Comparison of ENCODE assay signal across 11 cellular contexts in genomic region chr17:76273435-76273921, GRCh38. TPM values are rescaled to one million over a fixed set of nuclear protein-coding genes. Genes with fewer than 3 reads are reported as not detected.
A peak's percentile ranks its signal among the peaks of the same experiment; 100 is the strongest.
DNase-seq lines count a peak whose midpoint lies in the region; ATAC-seq and TF ChIP-seq lines count a peak whose summit lies in the region.
"Had no signal": no experiment of that assay in that cellular context is flagged by ENCODE, and none has a peak within 500 bp of the region (broad histone marks: within the 10 kb centered on the region; RNA-seq: fewer than 3 reads in every experiment).

No MANE protein-coding gene starts in this region.

- H3K27me3 ChIP-seq in WERI-Rb-1 (ENCODE audit: insufficient read depth, low read depth, severe bottlenecking), result no peaks in the 10 kb centered on the region
- H3K27me3 ChIP-seq: left lung, tibial artery had no signal

- TF ChIP-seq CTCF in WERI-Rb-1 (IDR thresholded peaks at IDR 0.05; ENCODE audit: low read depth, low read length), result no peak
- no peak for TF ChIP-seq CTCF in coronary artery (IDR thresholded peaks at IDR 0.05)
- TF ChIP-seq CTCF in type B pancreatic cell (conservative IDR thresholded peaks at IDR 0.05), result no peak

- H3K9me3 Mint-ChIP-seq in activated naive CD4-positive, alpha-beta T cell treated with anti-CD3 and anti-CD28 coated beads for 36 hours, result no peaks in the 10 kb centered on the region
- no peaks in the 10 kb centered on the region for H3K9me3 Mint-ChIP-seq in stimulated activated naive CD8-positive, alpha-beta T cell treated with anti-CD3 and anti-CD28 coated beads, Interleukin-15, amount 100 ng/mL, for 72 hours
- H3K9me3 Mint-ChIP-seq in type B pancreatic cell, result no peaks in the 10 kb centered on the region

- intact Hi-C loops in activated naive CD4-positive, alpha-beta T cell treated with anti-CD3 and anti-CD28 coated beads for 36 hours (cut with micrococcal nuclease), result loop anchor here (2.0 kb wide), 2 partner anchors 133 to 203 kb away; partner anchors contain the start of gene FOXJ1

- H3K4me3 Mint-ChIP-seq in activated naive CD4-positive, alpha-beta T cell treated with anti-CD3 and anti-CD28 coated beads for 36 hours, result peak overlapping the region; percentile 79
- H3K4me3 Mint-ChIP-seq in stimulated activated naive CD8-positive, alpha-beta T cell treated with anti-CD3 and anti-CD28 coated beads, Interleukin-15, amount 100 ng/mL, for 72 hours, result peak overlapping the region; percentile 91 to 93
- no peak overlapping the region for H3K4me3 Mint-ChIP-seq in type B pancreatic cell

- peaks cover 74% of the 10 kb centered on the region for H3K4me1 Mint-ChIP-seq in activated naive CD4-positive, alpha-beta T cell treated with anti-CD3 and anti-CD28 coated beads for 36 hours (ENCODE audit: low read depth)
- H3K4me1 Mint-ChIP-seq in stimulated activated naive CD8-positive, alpha-beta T cell treated with anti-CD3 and anti-CD28 coated beads, Interleukin-15, amount 100 ng/mL, for 72 hours, result peaks cover 94% of the 10 kb centered on the region
- H3K4me1 Mint-ChIP-seq in type B pancreatic cell (ENCODE audit: unreplicated experiment), result peaks cover 16% of the 10 kb centered on the region

- peak overlapping the region; percentile 14; the same call in 1 of the 2 replicates for H3K27ac ChIP-seq in WERI-Rb-1
- H3K27ac ChIP-seq in coronary artery, result peak overlapping the region in 1 of 2 donors; percentile 46
- H3K27ac ChIP-seq: tibial artery had no signal

- H3K27ac Mint-ChIP-seq in activated naive CD4-positive, alpha-beta T cell treated with anti-CD3 and anti-CD28 coated beads for 36 hours, result peak overlapping the region; percentile 91
- H3K27ac Mint-ChIP-seq in stimulated activated naive CD8-positive, alpha-beta T cell treated with anti-CD3 and anti-CD28 coated beads, Interleukin-15, amount 100 ng/mL, for 72 hours, result peak overlapping the region; percentile 88 to 100
- no peak overlapping the region for H3K27ac Mint-ChIP-seq in type B pancreatic cell

- H3K36me3 ChIP-seq in WERI-Rb-1, result peaks cover 42% of the 10 kb centered on the region

- DNase-seq in activated naive CD4-positive, alpha-beta T cell treated with anti-CD3 and anti-CD28 coated beads for 36 hours, result peak; percentile 36
- DNase-seq in activated naive CD4-positive, alpha-beta T cell treated with Interleukin-2 at 50 U/mL for 16 hours, result no peak
- DNase-seq in WERI-Rb-1 (no peak), left lobe of liver (ENCODE audit: low spot score) (peak; percentile 46), DMS53 treated with DMSO at 0.1 percent for 48 hours (lab: John Stamatoyannopoulos, UW; ENCODE audit: unreplicated experiment) (no peak), coronary artery (ENCODE audit: low spot score) (no peak), type B pancreatic cell (ENCODE audit: extremely low spot score, unreplicated experiment) (no peak)
- peak in 1 of 2 donors; percentile 44 for DNase-seq in stimulated activated naive CD8-positive, alpha-beta T cell treated with anti-CD3 and anti-CD28 coated beads, Interleukin-15, amount 100 ng/mL, for 72 hours
- DNase-seq: left lung, NCI-H2029, tibial artery had no signal

- H3K36me3 Mint-ChIP-seq in activated naive CD4-positive, alpha-beta T cell treated with anti-CD3 and anti-CD28 coated beads for 36 hours (ENCODE audit: low read depth), result peaks cover 29% of the 10 kb centered on the region
- no peaks in the 10 kb centered on the region for H3K36me3 Mint-ChIP-seq in type B pancreatic cell

- CTCF ChIA-PET in activated naive CD4-positive, alpha-beta T cell treated with anti-CD3 and anti-CD28 coated beads for 36 hours (lab: Charles Lee), result interaction anchor here (0.8 to 1.6 kb wide), 8 partner anchors 10 to 265 kb away, joined by 3 to 7 read pairs (median 3); no protein-coding TSS in a partner anchor

- H3K4me3 ChIP-seq in WERI-Rb-1 (ENCODE audit: low read depth, low read length) (no peak overlapping the region), coronary artery (no peak overlapping the region)
- H3K4me3 ChIP-seq: left lung, tibial artery had no signal

- H3K27me3 Mint-ChIP-seq in activated naive CD4-positive, alpha-beta T cell treated with anti-CD3 and anti-CD28 coated beads for 36 hours (ENCODE audit: low read depth), result no peaks in the 10 kb centered on the region
- no peaks in the 10 kb centered on the region for H3K27me3 Mint-ChIP-seq in stimulated activated naive CD8-positive, alpha-beta T cell treated with anti-CD3 and anti-CD28 coated beads, Interleukin-15, amount 100 ng/mL, for 72 hours
- H3K27me3 Mint-ChIP-seq in type B pancreatic cell, result no peaks in the 10 kb centered on the region

- no peak for ATAC-seq in left lobe of liver
- ATAC-seq in stimulated activated naive CD8-positive, alpha-beta T cell treated with anti-CD3 and anti-CD28 coated beads, Interleukin-15, amount 100 ng/mL, for 72 hours, result no peak

- no peaks in the 10 kb centered on the region for H3K9me3 ChIP-seq in WERI-Rb-1 (ENCODE audit: severe bottlenecking)
- H3K9me3 ChIP-seq: left lung, tibial artery had no signal

RNA-seq across cellular contexts. Expression of gene UBALD2, which starts 8.3 kb away (rescaled TPM):
- 100 to 1,000 TPM; 467 to 472 TPM for total RNA-seq in activated naive CD4-positive, alpha-beta T cell treated with anti-CD3 and anti-CD28 coated beads for 36 hours
- 23.8 TPM for total RNA-seq in left lobe of liver
- total RNA-seq in type B pancreatic cell (ENCODE audit: low replicate concordance), result 46.9 and 53.1 TPM in 2 replicates

RNA-seq across cellular contexts. Expression of gene RNF157, which starts 33.2 kb away (rescaled TPM):
- 10 to 100 TPM; 38.1 to 45.3 TPM for total RNA-seq in activated naive CD4-positive, alpha-beta T cell treated with anti-CD3 and anti-CD28 coated beads for 36 hours
- total RNA-seq in left lobe of liver (12.4 TPM), type B pancreatic cell (ENCODE audit: low replicate concordance) (5.4 and 27.0 TPM in 2 replicates)

RNA-seq across cellular contexts. Expression of gene QRICH2, which starts 34.6 kb away (rescaled TPM):
- under 1 TPM; 0.52 TPM for total RNA-seq in activated naive CD4-positive, alpha-beta T cell treated with anti-CD3 and anti-CD28 coated beads for 36 hours
- total RNA-seq in left lobe of liver (2.6 TPM), type B pancreatic cell (ENCODE audit: low replicate concordance) (3.9 and 11.7 TPM in 2 replicates)

Comparison
In these comparisons a context has a peak if more than half of its experiments do, and no peak if none do; other contexts are left out.
1. DNase-seq: peak in activated naive CD4-positive, alpha-beta T cell treated with anti-CD3 and anti-CD28 coated beads for 36 hours (single experiment) and left lobe of liver (single experiment); none in activated naive CD4-positive, alpha-beta T cell treated with Interleukin-2 at 50 U/mL for 16 hours (single experiment), WERI-Rb-1 (single experiment), DMS53 treated with DMSO at 0.1 percent for 48 hours (single experiment), coronary artery (single experiment) and type B pancreatic cell (single experiment).